Comparison of ENCODE assay signal across 1 cellular context in genomic region chr10:92761576-92761975, GRCh38.
TF ChIP-seq lines count a peak whose summit lies in the region.

No MANE protein-coding gene starts in this region.

TF ChIP-seq in GM23338, 12 proteins besides CTCF, POLR2A, EP300 and RAD21 (continued from another document):
- no peak for TF ChIP-seq REST (IDR thresholded peaks at IDR 0.05; ENCODE audit: unreplicated experiment)
- TF ChIP-seq CREB1 (CRISPR knock-in tag; IDR thresholded peaks at IDR 0.05; ENCODE audit: low read depth), result no peak
- TF ChIP-seq STAT1 (IDR thresholded peaks at IDR 0.05; ENCODE audit: unreplicated experiment), result no peak
- TF ChIP-seq ETS1 (IDR thresholded peaks at IDR 0.05), result no peak
- no peak for TF ChIP-seq NANOG (IDR thresholded peaks at IDR 0.05; ENCODE audit: borderline replicate concordance)
- no peak for TF ChIP-seq EZH2 (IDR thresholded peaks at IDR 0.05; ENCODE audit: low read depth, unreplicated experiment)
- no peak for TF ChIP-seq ZNF114 (CRISPR knock-in tag; IDR thresholded peaks at IDR 0.05)
